Comparison of ENCODE assay signal across 8 cellular contexts in genomic region chr15:58628206-58629057, GRCh38.
DNase-seq lines count a peak whose midpoint lies in the region; ATAC-seq, FAIRE-seq and TF ChIP-seq lines count a peak whose summit lies in the region.

No MANE protein-coding gene starts in this region.

- ATAC-seq in gastrocnemius medialis = peak; percentile 39 to 72

- H3K9me3 ChIP-seq in SJSA1 (replicated peaks) (no peaks in the 10 kb centered on the region), gastrocnemius medialis (no peaks in the 10 kb centered on the region)

- TF ChIP-seq CTCF in GM12865 (IDR thresholded peaks at IDR 0.05; ENCODE audit: insufficient read depth, low read depth, low read length, missing control alignments) (no peak), gastrocnemius medialis (IDR thresholded peaks at IDR 0.05 in 4 of 5, conservative IDR thresholded peaks at IDR 0.05 in 1 of 5) (no peak)

- FAIRE-seq in frontal cortex (lab: Jason Lieb, UNC) = no peak

- H3K36me3 ChIP-seq in SJSA1 (peaks cover 30% of the 10 kb centered on the region), gastrocnemius medialis (peaks cover 0 to 14% of the 10 kb centered on the region in 2 donors)

- H3K27ac ChIP-seq in SJSA1 (peak overlapping the region; percentile 51), gastrocnemius medialis (peak overlapping the region; percentile 55 to 77 (median 71))

- H3K27me3 ChIP-seq in SJSA1 (replicated peaks) = no peaks in the 10 kb centered on the region
- no peaks in the 10 kb centered on the region for H3K27me3 ChIP-seq in gastrocnemius medialis

- peak; percentile 7 for DNase-seq in GM12865 (ENCODE audit: low read depth)
- DNase-seq in SJSA1 (ENCODE audit: low read depth in 1 of 2, low spot score in 2 of 2) = peak in 1 of 2 experiments; percentile 43
- DNase-seq in fibroblast of peridontal ligament (ENCODE audit: extremely low read depth) = peak; percentile 42
- no peak for DNase-seq in gastrocnemius medialis
- DNase-seq in frontal cortex (ENCODE audit: low spot score in 2 of 2) = no peak
- DNase-seq in NCI-H345 (lab: John Stamatoyannopoulos, UW) = no peak
- DNase-seq in activated effector memory CD4-positive, alpha-beta T cell treated with Interleukin-2 at 50 U/mL for 16 hours = no peak
- no peak for DNase-seq in stimulated activated CD4-positive, alpha-beta T cell treated with anti-CD3 and anti-CD28 coated beads, Interleukin-12 subunit alpha, Interleukin-12 subunit beta, amount 100 ng/mL, for 4 hours

- in situ Hi-C loops in gastrocnemius medialis (cut with MboI; ENCODE audit: low sequenced_read_pairs in 4 of 4) = no loop called here

- intact Hi-C loops in gastrocnemius medialis (cut with DNase I; ENCODE audit: low total_unique reads) = no loop called here

- peaks cover 18% of the 10 kb centered on the region for H3K4me1 ChIP-seq in SJSA1 (replicated peaks)
- H3K4me1 ChIP-seq in gastrocnemius medialis = peaks cover 19 to 28% of the 10 kb centered on the region in 2 donors

- H3K4me3 ChIP-seq in GM12865 (ENCODE audit: low read depth, low read length) = peak overlapping the region; percentile 49
- peak overlapping the region; percentile 17 for H3K4me3 ChIP-seq in SJSA1
- H3K4me3 ChIP-seq in gastrocnemius medialis = peak overlapping the region; percentile 21 to 45 (median 32)

- TF ChIP-seq POLR2A in gastrocnemius medialis (IDR thresholded peaks at IDR 0.05) = no peak

Comparison
In these comparisons a context has a peak if more than half of its experiments do, and no peak if none do; other contexts are left out.
1. DNase-seq: peak in GM12865 (single experiment) and fibroblast of peridontal ligament (single experiment); none in gastrocnemius medialis (0 of 2), frontal cortex (0 of 2), NCI-H345 (single experiment), activated effector memory CD4-positive, alpha-beta T cell treated with Interleukin-2 at 50 U/mL for 16 hours (single experiment) and stimulated activated CD4-positive, alpha-beta T cell treated with anti-CD3 and anti-CD28 coated beads, Interleukin-12 subunit alpha, Interleukin-12 subunit beta, amount 100 ng/mL, for 4 hours (single experiment).
2. Peak in every context shown above with its lines, with median percentiles within 50 percentile points of each other: H3K4me3 ChIP-seq.